In the genomic region with DNA sequence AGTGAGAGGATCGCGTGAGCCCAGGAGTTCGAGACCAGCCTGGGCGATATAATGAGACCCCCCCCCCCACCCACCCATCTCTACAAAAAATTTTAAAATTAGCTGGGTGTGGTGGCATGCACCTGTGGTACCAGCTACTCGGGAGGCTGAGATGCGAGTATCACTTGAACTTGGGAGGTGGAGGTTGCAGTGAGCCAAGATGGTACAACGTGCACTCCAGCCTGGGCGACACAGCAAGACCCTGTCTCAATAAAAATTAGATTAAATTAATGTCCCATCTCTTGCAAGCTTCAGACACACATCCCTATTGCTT, we compare ENCODE assay signal across 2 cellular contexts.
TF ChIP-seq lines count a peak whose summit lies in the region.

No MANE protein-coding gene starts in this region.

TF ChIP-seq in GM12878, 131 proteins besides CTCF, POLR2A, EP300 and RAD21:
- TF ChIP-seq, protein P1, sequence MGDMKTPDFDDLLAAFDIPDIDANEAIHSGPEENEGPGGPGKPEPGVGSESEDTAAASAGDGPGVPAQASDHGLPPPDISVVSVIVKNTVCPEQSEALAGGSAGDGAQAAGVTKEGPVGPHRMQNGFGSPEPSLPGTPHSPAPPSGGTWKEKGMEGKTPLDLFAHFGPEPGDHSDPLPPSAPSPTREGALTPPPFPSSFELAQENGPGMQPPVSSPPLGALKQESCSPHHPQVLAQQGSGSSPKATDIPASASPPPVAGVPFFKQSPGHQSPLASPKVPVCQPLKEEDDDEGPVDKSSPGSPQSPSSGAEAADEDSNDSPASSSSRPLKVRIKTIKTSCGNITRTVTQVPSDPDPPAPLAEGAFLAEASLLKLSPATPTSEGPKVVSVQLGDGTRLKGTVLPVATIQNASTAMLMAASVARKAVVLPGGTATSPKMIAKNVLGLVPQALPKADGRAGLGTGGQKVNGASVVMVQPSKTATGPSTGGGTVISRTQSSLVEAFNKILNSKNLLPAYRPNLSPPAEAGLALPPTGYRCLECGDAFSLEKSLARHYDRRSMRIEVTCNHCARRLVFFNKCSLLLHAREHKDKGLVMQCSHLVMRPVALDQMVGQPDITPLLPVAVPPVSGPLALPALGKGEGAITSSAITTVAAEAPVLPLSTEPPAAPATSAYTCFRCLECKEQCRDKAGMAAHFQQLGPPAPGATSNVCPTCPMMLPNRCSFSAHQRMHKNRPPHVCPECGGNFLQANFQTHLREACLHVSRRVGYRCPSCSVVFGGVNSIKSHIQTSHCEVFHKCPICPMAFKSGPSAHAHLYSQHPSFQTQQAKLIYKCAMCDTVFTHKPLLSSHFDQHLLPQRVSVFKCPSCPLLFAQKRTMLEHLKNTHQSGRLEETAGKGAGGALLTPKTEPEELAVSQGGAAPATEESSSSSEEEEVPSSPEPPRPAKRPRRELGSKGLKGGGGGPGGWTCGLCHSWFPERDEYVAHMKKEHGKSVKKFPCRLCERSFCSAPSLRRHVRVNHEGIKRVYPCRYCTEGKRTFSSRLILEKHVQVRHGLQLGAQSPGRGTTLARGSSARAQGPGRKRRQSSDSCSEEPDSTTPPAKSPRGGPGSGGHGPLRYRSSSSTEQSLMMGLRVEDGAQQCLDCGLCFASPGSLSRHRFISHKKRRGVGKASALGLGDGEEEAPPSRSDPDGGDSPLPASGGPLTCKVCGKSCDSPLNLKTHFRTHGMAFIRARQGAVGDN (IDR thresholded peaks at IDR 0.05) = no peak
- TF ChIP-seq JUNB (IDR thresholded peaks at IDR 0.05) (no peak), TBL1XR1 (IDR thresholded peaks at IDR 0.05; ENCODE audit: low read depth, low read length) (no peak), ZNF622 (IDR thresholded peaks at IDR 0.05) (no peak)
- TF ChIP-seq, protein P2, sequence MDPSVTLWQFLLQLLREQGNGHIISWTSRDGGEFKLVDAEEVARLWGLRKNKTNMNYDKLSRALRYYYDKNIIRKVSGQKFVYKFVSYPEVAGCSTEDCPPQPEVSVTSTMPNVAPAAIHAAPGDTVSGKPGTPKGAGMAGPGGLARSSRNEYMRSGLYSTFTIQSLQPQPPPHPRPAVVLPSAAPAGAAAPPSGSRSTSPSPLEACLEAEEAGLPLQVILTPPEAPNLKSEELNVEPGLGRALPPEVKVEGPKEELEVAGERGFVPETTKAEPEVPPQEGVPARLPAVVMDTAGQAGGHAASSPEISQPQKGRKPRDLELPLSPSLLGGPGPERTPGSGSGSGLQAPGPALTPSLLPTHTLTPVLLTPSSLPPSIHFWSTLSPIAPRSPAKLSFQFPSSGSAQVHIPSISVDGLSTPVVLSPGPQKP (IDR thresholded peaks at IDR 0.05; ENCODE audit: low read depth, low read length) = no peak
TF ChIP-seq in GM12878: peak in this region for 0.

TF ChIP-seq in liver, 16 proteins besides CTCF, POLR2A, EP300 and RAD21 (continued from another document):
- TF ChIP-seq, protein P3, sequence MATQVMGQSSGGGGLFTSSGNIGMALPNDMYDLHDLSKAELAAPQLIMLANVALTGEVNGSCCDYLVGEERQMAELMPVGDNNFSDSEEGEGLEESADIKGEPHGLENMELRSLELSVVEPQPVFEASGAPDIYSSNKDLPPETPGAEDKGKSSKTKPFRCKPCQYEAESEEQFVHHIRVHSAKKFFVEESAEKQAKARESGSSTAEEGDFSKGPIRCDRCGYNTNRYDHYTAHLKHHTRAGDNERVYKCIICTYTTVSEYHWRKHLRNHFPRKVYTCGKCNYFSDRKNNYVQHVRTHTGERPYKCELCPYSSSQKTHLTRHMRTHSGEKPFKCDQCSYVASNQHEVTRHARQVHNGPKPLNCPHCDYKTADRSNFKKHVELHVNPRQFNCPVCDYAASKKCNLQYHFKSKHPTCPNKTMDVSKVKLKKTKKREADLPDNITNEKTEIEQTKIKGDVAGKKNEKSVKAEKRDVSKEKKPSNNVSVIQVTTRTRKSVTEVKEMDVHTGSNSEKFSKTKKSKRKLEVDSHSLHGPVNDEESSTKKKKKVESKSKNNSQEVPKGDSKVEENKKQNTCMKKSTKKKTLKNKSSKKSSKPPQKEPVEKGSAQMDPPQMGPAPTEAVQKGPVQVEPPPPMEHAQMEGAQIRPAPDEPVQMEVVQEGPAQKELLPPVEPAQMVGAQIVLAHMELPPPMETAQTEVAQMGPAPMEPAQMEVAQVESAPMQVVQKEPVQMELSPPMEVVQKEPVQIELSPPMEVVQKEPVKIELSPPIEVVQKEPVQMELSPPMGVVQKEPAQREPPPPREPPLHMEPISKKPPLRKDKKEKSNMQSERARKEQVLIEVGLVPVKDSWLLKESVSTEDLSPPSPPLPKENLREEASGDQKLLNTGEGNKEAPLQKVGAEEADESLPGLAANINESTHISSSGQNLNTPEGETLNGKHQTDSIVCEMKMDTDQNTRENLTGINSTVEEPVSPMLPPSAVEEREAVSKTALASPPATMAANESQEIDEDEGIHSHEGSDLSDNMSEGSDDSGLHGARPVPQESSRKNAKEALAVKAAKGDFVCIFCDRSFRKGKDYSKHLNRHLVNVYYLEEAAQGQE (IDR thresholded peaks at IDR 0.05) = no peak
- TF ChIP-seq EGR1 (IDR thresholded peaks at IDR 0.05; ENCODE audit: low read depth in 2 of 2) (no peak), NR2F2 (IDR thresholded peaks at IDR 0.05) (no peak), HNF4G (IDR thresholded peaks at IDR 0.05) (no peak), FOXA1 (IDR thresholded peaks at IDR 0.05) (no peak), YY1 (IDR thresholded peaks at IDR 0.05) (no peak), RXRA (IDR thresholded peaks at IDR 0.05) (no peak), JUND (IDR thresholded peaks at IDR 0.05) (no peak), SP1 (IDR thresholded peaks at IDR 0.05) (no peak), GABPA (IDR thresholded peaks at IDR 0.05 in 1 of 2, conservative IDR thresholded peaks at IDR 0.05 in 1 of 2) (no peak), FOXA2 (IDR thresholded peaks at IDR 0.05) (no peak)
- TF ChIP-seq, protein P4, sequence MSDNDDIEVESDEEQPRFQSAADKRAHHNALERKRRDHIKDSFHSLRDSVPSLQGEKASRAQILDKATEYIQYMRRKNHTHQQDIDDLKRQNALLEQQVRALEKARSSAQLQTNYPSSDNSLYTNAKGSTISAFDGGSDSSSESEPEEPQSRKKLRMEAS (IDR thresholded peaks at IDR 0.05) = no peak
- TF ChIP-seq, protein P5, sequence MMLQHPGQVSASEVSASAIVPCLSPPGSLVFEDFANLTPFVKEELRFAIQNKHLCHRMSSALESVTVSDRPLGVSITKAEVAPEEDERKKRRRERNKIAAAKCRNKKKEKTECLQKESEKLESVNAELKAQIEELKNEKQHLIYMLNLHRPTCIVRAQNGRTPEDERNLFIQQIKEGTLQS (IDR thresholded peaks at IDR 0.05) = no peak
- TF ChIP-seq, protein P6, sequence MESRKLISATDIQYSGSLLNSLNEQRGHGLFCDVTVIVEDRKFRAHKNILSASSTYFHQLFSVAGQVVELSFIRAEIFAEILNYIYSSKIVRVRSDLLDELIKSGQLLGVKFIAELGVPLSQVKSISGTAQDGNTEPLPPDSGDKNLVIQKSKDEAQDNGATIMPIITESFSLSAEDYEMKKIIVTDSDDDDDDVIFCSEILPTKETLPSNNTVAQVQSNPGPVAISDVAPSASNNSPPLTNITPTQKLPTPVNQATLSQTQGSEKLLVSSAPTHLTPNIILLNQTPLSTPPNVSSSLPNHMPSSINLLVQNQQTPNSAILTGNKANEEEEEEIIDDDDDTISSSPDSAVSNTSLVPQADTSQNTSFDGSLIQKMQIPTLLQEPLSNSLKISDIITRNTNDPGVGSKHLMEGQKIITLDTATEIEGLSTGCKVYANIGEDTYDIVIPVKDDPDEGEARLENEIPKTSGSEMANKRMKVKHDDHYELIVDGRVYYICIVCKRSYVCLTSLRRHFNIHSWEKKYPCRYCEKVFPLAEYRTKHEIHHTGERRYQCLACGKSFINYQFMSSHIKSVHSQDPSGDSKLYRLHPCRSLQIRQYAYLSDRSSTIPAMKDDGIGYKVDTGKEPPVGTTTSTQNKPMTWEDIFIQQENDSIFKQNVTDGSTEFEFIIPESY (IDR thresholded peaks at IDR 0.05) = no peak
